Comparison of ENCODE assay signal across 20 cellular contexts in genomic region chr17:10081571-10082169, GRCh38.
DNase-seq lines count a peak whose midpoint lies in the region; ATAC-seq, FAIRE-seq and TF ChIP-seq lines count a peak whose summit lies in the region.
"Had no signal": no experiment of that assay in that cellular context is flagged by ENCODE, and none has a peak within 500 bp of the region (broad histone marks: within the 10 kb centered on the region; RNA-seq: fewer than 3 reads in every experiment).

No MANE protein-coding gene starts in this region.

- FAIRE-seq in GM12891 (lab: Jason Lieb, UNC), result peak; percentile 16
- FAIRE-seq: G401.6, GM12878 had no signal

- no peaks in the 10 kb centered on the region for H3K27me3 ChIP-seq in hepatocyte
- H3K27me3 ChIP-seq: BE2C had no signal

- H3K4me3 Mint-ChIP-seq in activated CD8-positive, alpha-beta T cell treated with anti-CD3 and anti-CD28 coated beads for 36 hours, result no peak overlapping the region
- no peak overlapping the region for H3K4me3 Mint-ChIP-seq in activated CD8-positive, alpha-beta T cell treated with anti-CD3 and anti-CD28 coated beads, Interleukin-2, amount 10 ng/mL, durations not matched to agents 7 days and 5 days
- peak overlapping the region; percentile 81 for H3K4me3 Mint-ChIP-seq in natural killer cell
- no peak overlapping the region for H3K4me3 Mint-ChIP-seq in HFFc6

- no peaks in the 10 kb centered on the region for H3K9me2 ChIP-seq in hepatocyte (replicated peaks; ENCODE audit: insufficient read depth)

- H3K4me3 ChIP-seq in hepatocyte, result no peak overlapping the region
- H3K4me3 ChIP-seq: GM12878 had no signal

- no peak for TF ChIP-seq CTCF in activated CD8-positive, alpha-beta T cell treated with anti-CD3 and anti-CD28 coated beads for 36 hours (IDR thresholded peaks at IDR 0.05)
- TF ChIP-seq CTCF in natural killer cell (IDR thresholded peaks at IDR 0.05), result no peak
- TF ChIP-seq CTCF in hepatocyte (IDR thresholded peaks at IDR 0.05; ENCODE audit: poor library complexity), result no peak
- no peak for TF ChIP-seq CTCF in HFFc6 (IDR thresholded peaks at IDR 0.05)

- no peaks in the 10 kb centered on the region for H4K20me1 ChIP-seq in hepatocyte (ENCODE audit: insufficient read depth, poor library complexity, severe bottlenecking)

- peak overlapping the region; percentile 18 for H3K27ac Mint-ChIP-seq in activated CD8-positive, alpha-beta T cell treated with anti-CD3 and anti-CD28 coated beads for 36 hours
- no peak overlapping the region for H3K27ac Mint-ChIP-seq in activated CD8-positive, alpha-beta T cell treated with anti-CD3 and anti-CD28 coated beads, Interleukin-2, amount 10 ng/mL, durations not matched to agents 7 days and 5 days
- H3K27ac Mint-ChIP-seq in natural killer cell (peak overlapping the region; percentile 87 to 94), HFFc6 (no peak overlapping the region)

- peak; percentile 28 for DNase-seq in activated CD8-positive, alpha-beta T cell treated with anti-CD3 and anti-CD28 coated beads for 36 hours
- DNase-seq in activated CD8-positive, alpha-beta T cell treated with anti-CD3 and anti-CD28 coated beads, Interleukin-2, amount 10 ng/mL, durations not matched to agents 7 days and 5 days, result no peak
- DNase-seq in GM12891 (ENCODE audit: insufficient read length, low spot score), result no peak
- DNase-seq in astrocyte of the hippocampus (ENCODE audit: low read depth, low spot score), result peak; percentile 43
- DNase-seq in natural killer cell, result peak; percentile 17
- no peak for DNase-seq in hepatocyte (ENCODE audit: low spot score)
- no peak for DNase-seq in HFFc6
- DNase-seq: BE2C; DND-41; GOT3; NCI-H1048; NCI-H1436 treated with DMSO at 0.1 percent for 48 hours; NCI-H2227 treated with DMSO at 0.1 percent for 48 hours; NCI-H69; NK-92 treated with Interleukin-12 subunit alpha and Interleukin-12 subunit beta, amount 100 ng/mL, for 24 hours; SIG-M5 had no signal

- no peak overlapping the region for H2AFZ ChIP-seq in hepatocyte

- peak; percentile 47 for ATAC-seq in activated CD8-positive, alpha-beta T cell treated with anti-CD3 and anti-CD28 coated beads for 36 hours
- no peak for ATAC-seq in activated CD8-positive, alpha-beta T cell treated with anti-CD3 and anti-CD28 coated beads, Interleukin-2, amount 10 ng/mL, durations not matched to agents 7 days and 5 days
- ATAC-seq in natural killer cell (peak; percentile 57 to 78 (median 72)), HG03457 (IDR thresholded peaks at IDR 0.05; ENCODE audit: unreplicated experiment) (no peak)
- ATAC-seq: GM12878 had no signal

- peaks cover 29% of the 10 kb centered on the region for H3K79me2 ChIP-seq in hepatocyte

- H3K9me3 ChIP-seq in hepatocyte (ENCODE audit: low read depth), result no peaks in the 10 kb centered on the region
- H3K9me3 ChIP-seq: BE2C had no signal

- H3K36me3 Mint-ChIP-seq in activated CD8-positive, alpha-beta T cell treated with anti-CD3 and anti-CD28 coated beads for 36 hours (ENCODE audit: low read depth), result peaks cover 1% of the 10 kb centered on the region
- no peaks in the 10 kb centered on the region for H3K36me3 Mint-ChIP-seq in activated CD8-positive, alpha-beta T cell treated with anti-CD3 and anti-CD28 coated beads, Interleukin-2, amount 10 ng/mL, durations not matched to agents 7 days and 5 days (ENCODE audit: low read depth)
- H3K36me3 Mint-ChIP-seq in natural killer cell (no peaks in the 10 kb centered on the region), HFFc6 (ENCODE audit: low read depth) (no peaks in the 10 kb centered on the region)

- H3K4me1 Mint-ChIP-seq in activated CD8-positive, alpha-beta T cell treated with anti-CD3 and anti-CD28 coated beads for 36 hours (ENCODE audit: low read depth), result peaks cover 21% of the 10 kb centered on the region
- peaks cover 4% of the 10 kb centered on the region for H3K4me1 Mint-ChIP-seq in activated CD8-positive, alpha-beta T cell treated with anti-CD3 and anti-CD28 coated beads, Interleukin-2, amount 10 ng/mL, durations not matched to agents 7 days and 5 days (ENCODE audit: low read depth)
- H3K4me1 Mint-ChIP-seq in natural killer cell (peaks cover 72 to 76% of the 10 kb centered on the region in 2 donors), HFFc6 (ENCODE audit: low read depth) (peaks cover 18% of the 10 kb centered on the region)

- POLR2A ChIA-PET in activated CD8-positive, alpha-beta T cell treated with anti-CD3 and anti-CD28 coated beads for 36 hours (lab: Charles Lee), result no interaction called here
- POLR2A ChIA-PET in activated CD8-positive, alpha-beta T cell treated with anti-CD3 and anti-CD28 coated beads, Interleukin-2, amount 10 ng/mL, durations not matched to agents 7 days and 5 days (lab: Charles Lee), result no interaction called here

- no peak for TF ChIP-seq POLR2A in GM12891 (IDR thresholded peaks at IDR 0.05; ENCODE audit: low read depth, low read length)

- H3K36me3 ChIP-seq in hepatocyte (replicated peaks; ENCODE audit: insufficient read depth, low read depth), result no peaks in the 10 kb centered on the region
- H3K36me3 ChIP-seq: BE2C had no signal

- no peak overlapping the region for H3K27ac ChIP-seq in hepatocyte
- H3K27ac ChIP-seq: 22Rv1 had no signal

- H3K4me2 ChIP-seq in hepatocyte, result no peak overlapping the region

- 75% methylated on average over 8 of the region's 8 CpGs for WGBS in hepatocyte (ENCODE audit: low lambda C conversion rate, missing lambda C conversion rate)

- H3K9me3 Mint-ChIP-seq in activated CD8-positive, alpha-beta T cell treated with anti-CD3 and anti-CD28 coated beads for 36 hours, result peaks cover 4% of the 10 kb centered on the region
- peaks cover 4% of the 10 kb centered on the region for H3K9me3 Mint-ChIP-seq in activated CD8-positive, alpha-beta T cell treated with anti-CD3 and anti-CD28 coated beads, Interleukin-2, amount 10 ng/mL, durations not matched to agents 7 days and 5 days (ENCODE audit: insufficient read depth)
- peaks cover 0 to 4% of the 10 kb centered on the region in 2 donors for H3K9me3 Mint-ChIP-seq in natural killer cell
- H3K9me3 Mint-ChIP-seq in HFFc6, result peaks cover 14% of the 10 kb centered on the region; the same call in 1 of the 2 replicates

- no peaks in the 10 kb centered on the region for H3K27me3 Mint-ChIP-seq in activated CD8-positive, alpha-beta T cell treated with anti-CD3 and anti-CD28 coated beads for 36 hours
- H3K27me3 Mint-ChIP-seq in activated CD8-positive, alpha-beta T cell treated with anti-CD3 and anti-CD28 coated beads, Interleukin-2, amount 10 ng/mL, durations not matched to agents 7 days and 5 days (ENCODE audit: low read depth), result peaks cover 2% of the 10 kb centered on the region
- H3K27me3 Mint-ChIP-seq in natural killer cell (ENCODE audit: low read depth in 2 of 2) (no peaks in the 10 kb centered on the region), HFFc6 (ENCODE audit: insufficient read depth) (peaks cover 1% of the 10 kb centered on the region; the same call in 1 of the 2 replicates)

- intact Hi-C loops in activated CD8-positive, alpha-beta T cell treated with anti-CD3 and anti-CD28 coated beads for 36 hours (cut with micrococcal nuclease), result no loop called here
- intact Hi-C loops in natural killer cell (cut with micrococcal nuclease), result loop anchor here (1.0 to 5.0 kb wide), 3 partner anchors 19 to 34 kb away; no protein-coding TSS in a partner anchor

- peaks cover 5% of the 10 kb centered on the region for H3K4me1 ChIP-seq in hepatocyte (ENCODE audit: insufficient read depth)
- H3K4me1 ChIP-seq: BE2C had no signal

- CTCF ChIA-PET in activated CD8-positive, alpha-beta T cell treated with anti-CD3 and anti-CD28 coated beads for 36 hours (lab: Charles Lee), result no interaction called here
- CTCF ChIA-PET in activated CD8-positive, alpha-beta T cell treated with anti-CD3 and anti-CD28 coated beads, Interleukin-2, amount 10 ng/mL, durations not matched to agents 7 days and 5 days (lab: Charles Lee), result no interaction called here

TF ChIP-seq in GM12891, 5 proteins besides CTCF, POLR2A, EP300 and RAD21:
- no peak for TF ChIP-seq POLR2AphosphoS5 (IDR thresholded peaks at IDR 0.05; ENCODE audit: low read depth, low read length)
- no peak for TF ChIP-seq TAF1 (IDR thresholded peaks at IDR 0.05; ENCODE audit: low read depth, low read length)
- no peak for TF ChIP-seq PAX5 (IDR thresholded peaks at IDR 0.05; ENCODE audit: insufficient read depth, low read length, severe bottlenecking)
- no peak for TF ChIP-seq POU2F2 (IDR thresholded peaks at IDR 0.05; ENCODE audit: low read depth, low read length)

Comparison
In these comparisons a context has a peak if more than half of its experiments do, and no peak if none do; other contexts are left out.
1. ATAC-seq: peak in activated CD8-positive, alpha-beta T cell treated with anti-CD3 and anti-CD28 coated beads for 36 hours (single experiment) and natural killer cell (3 of 3); none in activated CD8-positive, alpha-beta T cell treated with anti-CD3 and anti-CD28 coated beads, Interleukin-2, amount 10 ng/mL, durations not matched to agents 7 days and 5 days (single experiment) and HG03457 (single experiment).
2. DNase-seq: peak in activated CD8-positive, alpha-beta T cell treated with anti-CD3 and anti-CD28 coated beads for 36 hours (single experiment), astrocyte of the hippocampus (single experiment) and natural killer cell (single experiment); none in activated CD8-positive, alpha-beta T cell treated with anti-CD3 and anti-CD28 coated beads, Interleukin-2, amount 10 ng/mL, durations not matched to agents 7 days and 5 days (single experiment), GM12891 (single experiment), hepatocyte (single experiment) and HFFc6 (single experiment).
3. H3K27ac Mint-ChIP-seq: peak in activated CD8-positive, alpha-beta T cell treated with anti-CD3 and anti-CD28 coated beads for 36 hours (single experiment) and natural killer cell (2 of 2); none in activated CD8-positive, alpha-beta T cell treated with anti-CD3 and anti-CD28 coated beads, Interleukin-2, amount 10 ng/mL, durations not matched to agents 7 days and 5 days (single experiment) and HFFc6 (single experiment).